In the genomic region with DNA sequence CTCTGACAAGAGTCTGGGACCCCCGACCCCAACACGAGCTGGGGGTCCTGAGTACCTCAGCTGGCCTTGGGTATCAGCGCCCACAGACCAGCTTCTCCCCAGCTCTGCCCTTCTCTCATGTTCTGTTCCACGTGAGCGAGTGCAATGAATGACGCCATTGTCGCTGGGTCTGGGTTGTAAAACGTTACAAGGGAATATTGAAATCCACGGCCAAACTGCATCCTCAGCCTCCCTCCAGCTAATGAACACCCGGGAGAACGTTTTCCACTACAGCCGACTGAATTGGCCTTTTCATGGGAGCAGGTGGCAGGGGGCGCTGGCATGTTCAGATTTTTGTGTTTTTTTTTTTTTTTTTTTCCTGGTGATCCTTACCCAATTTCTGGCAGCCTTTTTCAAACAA, we compare ENCODE assay signal across 18 cellular contexts. TPM values are rescaled to one million over a fixed set of nuclear protein-coding genes. Genes with fewer than 3 reads are reported as not detected.
"Had no signal": no experiment of that assay in that cellular context is flagged by ENCODE, and none has a peak within 500 bp of the region (broad histone marks: within the 10 kb centered on the region; RNA-seq: fewer than 3 reads in every experiment).

No MANE protein-coding gene starts in this region.

- H3K9me3 ChIP-seq: tibial artery, vagina had no signal

- H3K27me3 ChIP-seq: vagina had no signal

- H3K36me3 ChIP-seq: tibial artery, vagina had no signal

- H3K4me1 ChIP-seq: tibial artery, vagina had no signal

- DNase-seq: activated CD4-positive, alpha-beta T cell treated with anti-CD3 and anti-CD28 coated beads, Interleukin-2, amount 50 U/mL, for 4 hours; activated CD4-positive, CD25-positive, alpha-beta regulatory T cell treated with anti-CD3 and anti-CD28 coated beads, Interleukin-2, amount 50 U/mL, for 72 hours; activated CD8-positive, alpha-beta memory T cell treated with anti-CD3 and anti-CD28 coated beads, Interleukin-2, amount 10 ng/mL, durations not matched to agents 7 days and 5 days; activated effector memory CD4-positive, alpha-beta T cell treated with anti-CD3 and anti-CD28 coated beads, Interleukin-2, amount 50 U/mL, for 16 hours; activated T-cell treated with anti-CD3 and anti-CD28 coated beads, Interleukin-2, amount 50 U/mL, for 4 hours; effector CD4-positive, alpha-beta T cell; foreskin melanocyte; kidney glomerular epithelial cell; stimulated activated CD4-positive, alpha-beta T cell treated with anti-CD3 and anti-CD28 coated beads, Interleukin-4, amount 100 ng/mL, for 4 hours; tibial artery had no signal

- ATAC-seq: activated CD8-positive, alpha-beta memory T cell treated with anti-CD3 and anti-CD28 coated beads, Interleukin-2, amount 10 ng/mL, durations not matched to agents 7 days and 5 days; activated naive CD4-positive, alpha-beta T cell treated with anti-CD3 and anti-CD28 coated beads, Interleukin-2, amount 50 U/mL, for 72 hours; activated T-cell treated with anti-CD3 and anti-CD28 coated beads, Interleukin-2, amount 50 U/mL, for 4 hours; natural killer cell treated with Interleukin-12 subunit alpha and Interleukin-12 subunit beta and Interleukin-15 and Interleukin-18, amount 100 ng/mL, for 72 hours had no signal

- H3K27ac ChIP-seq: skin epidermis, tibial artery, vagina had no signal

- H3K4me3 ChIP-seq: lung, skin epidermis, tibial artery, vagina had no signal

RNA-seq across cellular contexts. Expression of a gene that starts 34.7 kb away (rescaled TPM):
- total RNA-seq: activated CD8-positive, alpha-beta memory T cell treated with anti-CD3 and anti-CD28 coated beads, Interleukin-2, amount 10 ng/mL, durations not matched to agents 7 days and 5 days; activated naive CD4-positive, alpha-beta T cell treated with anti-CD3 and anti-CD28 coated beads, Interleukin-2, amount 50 U/mL, for 72 hours; activated T-cell treated with anti-CD3 and anti-CD28 coated beads, Interleukin-2, amount 50 U/mL, for 4 hours; bronchial epithelial cell; natural killer cell treated with Interleukin-12 subunit alpha and Interleukin-12 subunit beta and Interleukin-15 and Interleukin-18, amount 100 ng/mL, for 72 hours; osteocyte; renal cortical epithelial cell; vagina had no signal
